Comparison of ENCODE assay signal across 1 cellular context in the genomic region with DNA sequence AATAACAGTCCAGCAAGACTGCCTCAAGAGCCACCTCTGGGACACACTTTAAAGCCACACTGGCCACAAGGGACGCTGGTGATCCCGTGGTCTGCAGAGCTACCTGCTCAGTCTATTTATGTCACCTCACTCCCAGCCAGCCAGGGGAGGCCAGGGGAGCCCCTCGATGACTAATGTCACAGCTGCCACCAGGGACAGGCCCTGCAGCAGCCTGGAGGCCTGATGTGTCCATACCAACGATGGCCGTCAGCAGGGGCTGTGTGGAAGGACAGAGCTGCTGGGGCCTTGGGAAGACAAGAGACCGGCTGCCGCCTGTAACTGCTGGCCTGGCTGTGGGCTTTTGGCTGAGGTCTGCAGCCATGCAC.
TF ChIP-seq lines count a peak whose summit lies in the region.

No MANE protein-coding gene starts in this region.

TF ChIP-seq in HepG2, 621 proteins besides CTCF, POLR2A, EP300 and RAD21 (continued from another document):
- TF ChIP-seq, protein P1, sequence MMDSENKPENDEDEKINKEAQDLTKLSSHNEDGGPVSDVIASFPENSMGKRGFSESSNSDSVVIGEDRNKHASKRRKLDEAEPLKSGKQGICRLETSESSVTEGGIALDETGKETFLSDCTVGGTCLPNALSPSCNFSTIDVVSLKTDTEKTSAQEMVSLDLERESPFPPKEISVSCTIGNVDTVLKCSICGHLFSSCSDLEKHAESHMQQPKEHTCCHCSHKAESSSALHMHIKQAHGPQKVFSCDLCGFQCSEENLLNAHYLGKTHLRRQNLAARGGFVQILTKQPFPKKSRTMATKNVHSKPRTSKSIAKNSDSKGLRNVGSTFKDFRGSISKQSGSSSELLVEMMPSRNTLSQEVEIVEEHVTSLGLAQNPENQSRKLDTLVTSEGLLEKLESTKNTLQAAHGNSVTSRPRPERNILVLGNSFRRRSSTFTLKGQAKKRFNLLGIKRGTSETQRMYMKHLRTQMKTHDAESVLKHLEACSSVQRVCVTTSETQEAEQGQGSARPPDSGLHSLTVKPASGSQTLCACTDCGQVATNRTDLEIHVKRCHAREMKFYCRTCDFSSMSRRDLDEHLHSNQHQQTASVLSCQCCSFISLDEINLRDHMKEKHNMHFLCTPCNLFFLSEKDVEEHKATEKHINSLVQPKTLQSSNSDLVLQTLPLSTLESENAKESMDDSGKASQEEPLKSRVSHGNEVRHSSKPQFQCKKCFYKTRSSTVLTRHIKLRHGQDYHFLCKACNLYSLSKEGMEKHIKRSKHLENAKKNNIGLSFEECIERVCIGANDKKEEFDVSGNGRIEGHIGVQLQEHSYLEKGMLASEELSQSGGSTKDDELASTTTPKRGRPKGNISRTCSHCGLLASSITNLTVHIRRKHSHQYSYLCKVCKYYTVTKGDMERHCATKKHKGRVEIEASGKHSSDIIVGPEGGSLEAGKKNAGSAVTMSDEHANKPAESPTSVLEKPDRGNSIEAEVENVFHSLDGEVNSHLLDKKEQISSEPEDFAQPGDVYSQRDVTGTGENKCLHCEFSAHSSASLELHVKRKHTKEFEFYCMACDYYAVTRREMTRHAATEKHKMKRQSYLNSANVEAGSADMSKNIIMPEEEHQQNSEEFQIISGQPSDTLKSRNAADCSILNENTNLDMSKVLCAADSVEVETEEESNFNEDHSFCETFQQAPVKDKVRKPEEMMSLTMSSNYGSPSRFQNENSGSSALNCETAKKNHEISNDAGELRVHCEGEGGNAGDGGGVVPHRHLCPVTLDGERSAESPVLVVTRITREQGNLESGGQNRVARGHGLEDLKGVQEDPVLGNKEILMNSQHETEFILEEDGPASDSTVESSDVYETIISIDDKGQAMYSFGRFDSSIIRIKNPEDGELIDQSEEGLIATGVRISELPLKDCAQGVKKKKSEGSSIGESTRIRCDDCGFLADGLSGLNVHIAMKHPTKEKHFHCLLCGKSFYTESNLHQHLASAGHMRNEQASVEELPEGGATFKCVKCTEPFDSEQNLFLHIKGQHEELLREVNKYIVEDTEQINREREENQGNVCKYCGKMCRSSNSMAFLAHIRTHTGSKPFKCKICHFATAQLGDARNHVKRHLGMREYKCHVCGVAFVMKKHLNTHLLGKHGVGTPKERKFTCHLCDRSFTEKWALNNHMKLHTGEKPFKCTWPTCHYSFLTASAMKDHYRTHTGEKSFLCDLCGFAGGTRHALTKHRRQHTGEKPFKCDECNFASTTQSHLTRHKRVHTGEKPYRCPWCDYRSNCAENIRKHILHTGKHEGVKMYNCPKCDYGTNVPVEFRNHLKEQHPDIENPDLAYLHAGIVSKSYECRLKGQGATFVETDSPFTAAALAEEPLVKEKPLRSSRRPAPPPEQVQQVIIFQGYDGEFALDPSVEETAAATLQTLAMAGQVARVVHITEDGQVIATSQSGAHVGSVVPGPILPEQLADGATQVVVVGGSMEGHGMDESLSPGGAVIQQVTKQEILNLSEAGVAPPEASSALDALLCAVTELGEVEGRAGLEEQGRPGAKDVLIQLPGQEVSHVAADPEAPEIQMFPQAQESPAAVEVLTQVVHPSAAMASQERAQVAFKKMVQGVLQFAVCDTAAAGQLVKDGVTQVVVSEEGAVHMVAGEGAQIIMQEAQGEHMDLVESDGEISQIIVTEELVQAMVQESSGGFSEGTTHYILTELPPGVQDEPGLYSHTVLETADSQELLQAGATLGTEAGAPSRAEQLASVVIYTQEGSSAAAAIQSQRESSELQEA (CRISPR knock-in tag; IDR thresholded peaks at IDR 0.05; ENCODE audit: not compliant biosample characterization): no peak
- peak; percentile 60; the same call in 1 of the 2 replicates for TF ChIP-seq ZNF501 (CRISPR knock-in tag; IDR thresholded peaks at IDR 0.05)
- 0 out of 2 replicates have a peak, but pooled peaks have one; percentile 35 for TF ChIP-seq BHLHE40 (IDR thresholded peaks at IDR 0.05; ENCODE audit: low read length)
- TF ChIP-seq ELF3 (CRISPR knock-in tag; IDR thresholded peaks at IDR 0.05): 0 out of 2 replicates have a peak, but pooled peaks have one; percentile 41
- TF ChIP-seq ZNF598 (CRISPR knock-in tag; IDR thresholded peaks at IDR 0.05; ENCODE audit: borderline replicate concordance): 0 out of 2 replicates have a peak, but pooled peaks have one; percentile 46
- TF ChIP-seq RNF2 (conservative IDR thresholded peaks at IDR 0.05; ENCODE audit: low read depth): no peak; the same call in 1 of the 2 replicates
- TF ChIP-seq ZNF780A (CRISPR knock-in tag; IDR thresholded peaks at IDR 0.05): 0 out of 2 replicates have a peak, but pooled peaks have one; percentile 38
- TF ChIP-seq HIVEP1 (CRISPR knock-in tag; IDR thresholded peaks at IDR 0.05): peak; percentile 64; the same call in 1 of the 2 replicates
- TF ChIP-seq ZNF343 (CRISPR knock-in tag; IDR thresholded peaks at IDR 0.05): no peak
TF ChIP-seq in HepG2: peak in this region for 66.
